In genomic region chr6:6964675-6965074, GRCh38 we compare ENCODE assay signal across 1 cellular context.
TF ChIP-seq lines count a peak whose summit lies in the region.

No MANE protein-coding gene starts in this region.

TF ChIP-seq in K562, 482 proteins besides CTCF, POLR2A, EP300 and RAD21 (continued from another document):
- no peak for TF ChIP-seq ZNF511 (CRISPR knock-in tag; IDR thresholded peaks at IDR 0.05)
- TF ChIP-seq MAFG (tag; conservative IDR thresholded peaks at IDR 0.05): peak; percentile 49; the same call in 1 of the 2 replicates
- TF ChIP-seq VEZF1 (CRISPR knock-in tag; IDR thresholded peaks at IDR 0.05): no peak
- TF ChIP-seq ZNF232 (CRISPR knock-in tag; IDR thresholded peaks at IDR 0.05): no peak
- no peak for TF ChIP-seq ZNF407 (IDR thresholded peaks at IDR 0.05; ENCODE audit: low read depth)
- peak; percentile 34 for TF ChIP-seq CEBPB (tag; IDR thresholded peaks at IDR 0.05)
- no peak for TF ChIP-seq ZNF76 (CRISPR knock-in tag; IDR thresholded peaks at IDR 0.05; ENCODE audit: borderline replicate concordance)
- no peak for TF ChIP-seq ZNF165 (CRISPR knock-in tag; IDR thresholded peaks at IDR 0.05; ENCODE audit: borderline replicate concordance)
- TF ChIP-seq STAT6 (CRISPR knock-in tag; IDR thresholded peaks at IDR 0.05): no peak
- TF ChIP-seq RCOR1 (IDR thresholded peaks at IDR 0.05; ENCODE audit: borderline replicate concordance in 1 of 2, low read depth in 2 of 2, low read length in 2 of 2): peak in 1 of 2 experiments; percentile 11; a peak in 1 of 4 replicates
- TF ChIP-seq CHCHD3 (CRISPR knock-in tag; IDR thresholded peaks at IDR 0.05): no peak
- TF ChIP-seq SRSF3 (IDR thresholded peaks at IDR 0.05; ENCODE audit: insufficient read depth, low read length): no peak
- no peak for TF ChIP-seq SP2 (IDR thresholded peaks at IDR 0.05; ENCODE audit: extremely low read depth, low read depth, low read length, poor library complexity, severe bottlenecking)
- no peak for TF ChIP-seq ZNF717 (CRISPR knock-in tag; IDR thresholded peaks at IDR 0.05)
- TF ChIP-seq ESRRA (IDR thresholded peaks at IDR 0.05; ENCODE audit: borderline replicate concordance, low read depth): no peak
- no peak for TF ChIP-seq CBX3 (IDR thresholded peaks at IDR 0.05; ENCODE audit: borderline replicate concordance in 1 of 2, low read length in 2 of 2)
- TF ChIP-seq BRF2 (IDR thresholded peaks at IDR 0.05; ENCODE audit: borderline replicate concordance, insufficient read depth, insufficient read length): no peak
- no peak for TF ChIP-seq ERF (CRISPR knock-in tag; IDR thresholded peaks at IDR 0.05)
- no peak for TF ChIP-seq SRF (CRISPR knock-in tag; IDR thresholded peaks at IDR 0.05)
- no peak for TF ChIP-seq CAMTA2 (CRISPR knock-in tag; conservative IDR thresholded peaks at IDR 0.05)
- TF ChIP-seq ZNF253 (CRISPR knock-in tag; conservative IDR thresholded peaks at IDR 0.05): no peak
- no peak for TF ChIP-seq STAT5B (CRISPR knock-in tag; IDR thresholded peaks at IDR 0.05)
- TF ChIP-seq MAZ (CRISPR knock-in tag; conservative IDR thresholded peaks at IDR 0.05 in 1 of 2, IDR thresholded peaks at IDR 0.05 in 1 of 2): no peak
- TF ChIP-seq TAF1 (IDR thresholded peaks at IDR 0.05; ENCODE audit: control insufficient read depth, extremely low read depth, insufficient read depth, low read length, severe bottlenecking): no peak
- peak; percentile 63 for TF ChIP-seq FOSL1 (tag; conservative IDR thresholded peaks at IDR 0.05)
- TF ChIP-seq MCM7 (IDR thresholded peaks at IDR 0.05): no peak
- no peak for TF ChIP-seq SAP30 (IDR thresholded peaks at IDR 0.05; ENCODE audit: borderline replicate concordance, insufficient read depth, low read depth, low read length, poor library complexity, severe bottlenecking)
- no peak for TF ChIP-seq ARHGAP35 (IDR thresholded peaks at IDR 0.05; ENCODE audit: partially characterized antibody)
- TF ChIP-seq SMARCA4 (IDR thresholded peaks at IDR 0.05): 0 out of 2 replicates have a peak, but pooled peaks have one; percentile 17
- no peak for TF ChIP-seq SMAD3 (CRISPR knock-in tag; conservative IDR thresholded peaks at IDR 0.05)
- no peak for TF ChIP-seq TSHZ1 (CRISPR knock-in tag; IDR thresholded peaks at IDR 0.05)
- no peak for TF ChIP-seq MECOM (CRISPR knock-in tag; IDR thresholded peaks at IDR 0.05)
- no peak for TF ChIP-seq ZSCAN29 (IDR thresholded peaks at IDR 0.05)
- TF ChIP-seq TEAD4 (IDR thresholded peaks at IDR 0.05; ENCODE audit: low read length): no peak
- no peak for TF ChIP-seq TEAD4 (CRISPR knock-in tag; IDR thresholded peaks at IDR 0.05; ENCODE audit: borderline replicate concordance)
